In the genomic region with DNA sequence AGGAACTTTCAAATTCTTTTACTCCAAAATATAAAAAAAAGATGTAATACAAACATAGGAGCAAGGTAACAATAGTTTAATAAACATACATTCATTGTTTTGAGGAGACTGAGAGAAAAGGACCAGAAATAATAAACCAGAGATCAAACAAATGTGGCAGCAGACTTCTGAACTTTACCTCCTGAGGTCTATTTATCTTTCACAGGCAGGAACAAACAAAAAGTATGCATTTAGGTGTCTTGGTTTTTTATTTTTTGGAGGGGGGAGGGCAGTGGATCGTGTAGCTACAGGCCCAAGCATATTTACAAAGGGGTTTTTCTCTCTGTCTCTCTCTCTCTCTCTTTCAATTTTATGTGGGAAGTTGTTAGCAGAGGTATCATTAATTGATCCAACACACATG, we compare ENCODE assay signal across 1 cellular context.
A peak's percentile ranks its signal among the peaks of the same experiment; 100 is the strongest.
TF ChIP-seq lines count a peak whose summit lies in the region.

No MANE protein-coding gene starts in this region.

TF ChIP-seq in HepG2, 621 proteins besides CTCF, POLR2A, EP300 and RAD21 (continued from another document and continues in another):
- TF ChIP-seq, protein P1, sequence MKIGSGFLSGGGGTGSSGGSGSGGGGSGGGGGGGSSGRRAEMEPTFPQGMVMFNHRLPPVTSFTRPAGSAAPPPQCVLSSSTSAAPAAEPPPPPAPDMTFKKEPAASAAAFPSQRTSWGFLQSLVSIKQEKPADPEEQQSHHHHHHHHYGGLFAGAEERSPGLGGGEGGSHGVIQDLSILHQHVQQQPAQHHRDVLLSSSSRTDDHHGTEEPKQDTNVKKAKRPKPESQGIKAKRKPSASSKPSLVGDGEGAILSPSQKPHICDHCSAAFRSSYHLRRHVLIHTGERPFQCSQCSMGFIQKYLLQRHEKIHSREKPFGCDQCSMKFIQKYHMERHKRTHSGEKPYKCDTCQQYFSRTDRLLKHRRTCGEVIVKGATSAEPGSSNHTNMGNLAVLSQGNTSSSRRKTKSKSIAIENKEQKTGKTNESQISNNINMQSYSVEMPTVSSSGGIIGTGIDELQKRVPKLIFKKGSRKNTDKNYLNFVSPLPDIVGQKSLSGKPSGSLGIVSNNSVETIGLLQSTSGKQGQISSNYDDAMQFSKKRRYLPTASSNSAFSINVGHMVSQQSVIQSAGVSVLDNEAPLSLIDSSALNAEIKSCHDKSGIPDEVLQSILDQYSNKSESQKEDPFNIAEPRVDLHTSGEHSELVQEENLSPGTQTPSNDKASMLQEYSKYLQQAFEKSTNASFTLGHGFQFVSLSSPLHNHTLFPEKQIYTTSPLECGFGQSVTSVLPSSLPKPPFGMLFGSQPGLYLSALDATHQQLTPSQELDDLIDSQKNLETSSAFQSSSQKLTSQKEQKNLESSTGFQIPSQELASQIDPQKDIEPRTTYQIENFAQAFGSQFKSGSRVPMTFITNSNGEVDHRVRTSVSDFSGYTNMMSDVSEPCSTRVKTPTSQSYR (CRISPR knock-in tag; IDR thresholded peaks at IDR 0.05; ENCODE audit: borderline replicate concordance), result peak; percentile 88
- TF ChIP-seq THAP11 (CRISPR knock-in tag; IDR thresholded peaks at IDR 0.05), result peak; percentile 53; the same call in 1 of the 2 replicates
- no peak for TF ChIP-seq ZFP36L2 (CRISPR knock-in tag; IDR thresholded peaks at IDR 0.05)
- TF ChIP-seq, protein P2, sequence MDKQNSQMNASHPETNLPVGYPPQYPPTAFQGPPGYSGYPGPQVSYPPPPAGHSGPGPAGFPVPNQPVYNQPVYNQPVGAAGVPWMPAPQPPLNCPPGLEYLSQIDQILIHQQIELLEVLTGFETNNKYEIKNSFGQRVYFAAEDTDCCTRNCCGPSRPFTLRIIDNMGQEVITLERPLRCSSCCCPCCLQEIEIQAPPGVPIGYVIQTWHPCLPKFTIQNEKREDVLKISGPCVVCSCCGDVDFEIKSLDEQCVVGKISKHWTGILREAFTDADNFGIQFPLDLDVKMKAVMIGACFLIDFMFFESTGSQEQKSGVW (CRISPR knock-in tag; IDR thresholded peaks at IDR 0.05; ENCODE audit: borderline replicate concordance), result no peak
- TF ChIP-seq ZNF816 (CRISPR knock-in tag; IDR thresholded peaks at IDR 0.05; ENCODE audit: borderline replicate concordance), result no peak
- no peak for TF ChIP-seq ZNF547 (CRISPR knock-in tag; IDR thresholded peaks at IDR 0.05)
- TF ChIP-seq MAF1 (CRISPR knock-in tag; IDR thresholded peaks at IDR 0.05; ENCODE audit: borderline replicate concordance), result no peak
- TF ChIP-seq RBM39 (IDR thresholded peaks at IDR 0.05; ENCODE audit: low read depth, low read length, poor library complexity, severe bottlenecking), result no peak
- TF ChIP-seq PHB2 (IDR thresholded peaks at IDR 0.05; ENCODE audit: partially characterized antibody), result no peak
- no peak for TF ChIP-seq ZNF44 (CRISPR knock-in tag; IDR thresholded peaks at IDR 0.05)
- TF ChIP-seq ATAD3A (CRISPR knock-in tag; IDR thresholded peaks at IDR 0.05), result no peak
- TF ChIP-seq SIX4 (CRISPR knock-in tag; IDR thresholded peaks at IDR 0.05), result 0 out of 2 replicates have a peak, but pooled peaks have one; percentile 20
- TF ChIP-seq ARHGAP35 (CRISPR knock-in tag; IDR thresholded peaks at IDR 0.05; ENCODE audit: borderline replicate concordance), result no peak
- TF ChIP-seq ZBTB8A (CRISPR knock-in tag; IDR thresholded peaks at IDR 0.05; ENCODE audit: borderline replicate concordance, low read depth), result no peak
- TF ChIP-seq ZNF292 (CRISPR knock-in tag; IDR thresholded peaks at IDR 0.05; ENCODE audit: borderline replicate concordance, low read depth), result no peak
- no peak for TF ChIP-seq HNRNPH1 (optimal IDR thresholded peaks at IDR 0.05; ENCODE audit: low read depth, low read length)
- TF ChIP-seq ZNF260 (CRISPR knock-in tag; IDR thresholded peaks at IDR 0.05; ENCODE audit: borderline replicate concordance, low read depth), result no peak
- no peak for TF ChIP-seq ZNF34 (CRISPR knock-in tag; IDR thresholded peaks at IDR 0.05; ENCODE audit: borderline replicate concordance)
- no peak for TF ChIP-seq EHMT2 (IDR thresholded peaks at IDR 0.05; ENCODE audit: borderline replicate concordance, low read depth, low read length)
- TF ChIP-seq ZNF232 (CRISPR knock-in tag; IDR thresholded peaks at IDR 0.05; ENCODE audit: borderline replicate concordance), result no peak
- TF ChIP-seq ZFP37 (CRISPR knock-in tag; IDR thresholded peaks at IDR 0.05; ENCODE audit: borderline replicate concordance), result no peak
- TF ChIP-seq SOX13 (IDR thresholded peaks at IDR 0.05), result peak; percentile 82; the same call in 1 of the 2 replicates
- TF ChIP-seq SOX13 (CRISPR knock-in tag; conservative IDR thresholded peaks at IDR 0.05 in 1 of 2, IDR thresholded peaks at IDR 0.05 in 1 of 2), result peak in 1 of 2 experiments; percentile 98; a peak in 2 of 4 replicates
- TF ChIP-seq ZMYM3 (CRISPR knock-in tag; IDR thresholded peaks at IDR 0.05), result no peak
- no peak for TF ChIP-seq SIX1 (CRISPR knock-in tag; IDR thresholded peaks at IDR 0.05; ENCODE audit: borderline replicate concordance)
- TF ChIP-seq ZNF354B (CRISPR knock-in tag; IDR thresholded peaks at IDR 0.05), result no peak
- TF ChIP-seq ZNF563 (CRISPR knock-in tag; IDR thresholded peaks at IDR 0.05), result no peak
- TF ChIP-seq U2AF2 (IDR thresholded peaks at IDR 0.05; ENCODE audit: low read depth, low read length), result no peak
- TF ChIP-seq PRMT3 (CRISPR knock-in tag; IDR thresholded peaks at IDR 0.05; ENCODE audit: borderline replicate concordance, low read depth), result no peak
- no peak for TF ChIP-seq GATAD1 (CRISPR knock-in tag; IDR thresholded peaks at IDR 0.05)
- TF ChIP-seq, protein P3, sequence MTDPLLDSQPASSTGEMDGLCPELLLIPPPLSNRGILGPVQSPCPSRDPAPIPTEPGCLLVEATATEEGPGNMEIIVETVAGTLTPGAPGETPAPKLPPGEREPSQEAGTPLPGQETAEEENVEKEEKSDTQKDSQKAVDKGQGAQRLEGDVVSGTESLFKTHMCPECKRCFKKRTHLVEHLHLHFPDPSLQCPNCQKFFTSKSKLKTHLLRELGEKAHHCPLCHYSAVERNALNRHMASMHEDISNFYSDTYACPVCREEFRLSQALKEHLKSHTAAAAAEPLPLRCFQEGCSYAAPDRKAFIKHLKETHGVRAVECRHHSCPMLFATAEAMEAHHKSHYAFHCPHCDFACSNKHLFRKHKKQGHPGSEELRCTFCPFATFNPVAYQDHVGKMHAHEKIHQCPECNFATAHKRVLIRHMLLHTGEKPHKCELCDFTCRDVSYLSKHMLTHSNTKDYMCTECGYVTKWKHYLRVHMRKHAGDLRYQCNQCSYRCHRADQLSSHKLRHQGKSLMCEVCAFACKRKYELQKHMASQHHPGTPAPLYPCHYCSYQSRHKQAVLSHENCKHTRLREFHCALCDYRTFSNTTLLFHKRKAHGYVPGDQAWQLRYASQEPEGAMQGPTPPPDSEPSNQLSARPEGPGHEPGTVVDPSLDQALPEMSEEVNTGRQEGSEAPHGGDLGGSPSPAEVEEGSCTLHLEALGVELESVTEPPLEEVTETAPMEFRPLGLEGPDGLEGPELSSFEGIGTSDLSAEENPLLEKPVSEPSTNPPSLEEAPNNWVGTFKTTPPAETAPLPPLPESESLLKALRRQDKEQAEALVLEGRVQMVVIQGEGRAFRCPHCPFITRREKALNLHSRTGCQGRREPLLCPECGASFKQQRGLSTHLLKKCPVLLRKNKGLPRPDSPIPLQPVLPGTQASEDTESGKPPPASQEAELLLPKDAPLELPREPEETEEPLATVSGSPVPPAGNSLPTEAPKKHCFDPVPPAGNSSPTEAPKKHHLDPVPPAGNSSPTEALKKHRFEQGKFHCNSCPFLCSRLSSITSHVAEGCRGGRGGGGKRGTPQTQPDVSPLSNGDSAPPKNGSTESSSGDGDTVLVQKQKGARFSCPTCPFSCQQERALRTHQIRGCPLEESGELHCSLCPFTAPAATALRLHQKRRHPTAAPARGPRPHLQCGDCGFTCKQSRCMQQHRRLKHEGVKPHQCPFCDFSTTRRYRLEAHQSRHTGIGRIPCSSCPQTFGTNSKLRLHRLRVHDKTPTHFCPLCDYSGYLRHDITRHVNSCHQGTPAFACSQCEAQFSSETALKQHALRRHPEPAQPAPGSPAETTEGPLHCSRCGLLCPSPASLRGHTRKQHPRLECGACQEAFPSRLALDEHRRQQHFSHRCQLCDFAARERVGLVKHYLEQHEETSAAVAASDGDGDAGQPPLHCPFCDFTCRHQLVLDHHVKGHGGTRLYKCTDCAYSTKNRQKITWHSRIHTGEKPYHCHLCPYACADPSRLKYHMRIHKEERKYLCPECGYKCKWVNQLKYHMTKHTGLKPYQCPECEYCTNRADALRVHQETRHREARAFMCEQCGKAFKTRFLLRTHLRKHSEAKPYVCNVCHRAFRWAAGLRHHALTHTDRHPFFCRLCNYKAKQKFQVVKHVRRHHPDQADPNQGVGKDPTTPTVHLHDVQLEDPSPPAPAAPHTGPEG (CRISPR knock-in tag; IDR thresholded peaks at IDR 0.05), result no peak
- TF ChIP-seq DNMT3B (CRISPR knock-in tag; conservative IDR thresholded peaks at IDR 0.05), result 0 out of 2 replicates have a peak, but pooled peaks have one; percentile 27
- TF ChIP-seq, protein P4, sequence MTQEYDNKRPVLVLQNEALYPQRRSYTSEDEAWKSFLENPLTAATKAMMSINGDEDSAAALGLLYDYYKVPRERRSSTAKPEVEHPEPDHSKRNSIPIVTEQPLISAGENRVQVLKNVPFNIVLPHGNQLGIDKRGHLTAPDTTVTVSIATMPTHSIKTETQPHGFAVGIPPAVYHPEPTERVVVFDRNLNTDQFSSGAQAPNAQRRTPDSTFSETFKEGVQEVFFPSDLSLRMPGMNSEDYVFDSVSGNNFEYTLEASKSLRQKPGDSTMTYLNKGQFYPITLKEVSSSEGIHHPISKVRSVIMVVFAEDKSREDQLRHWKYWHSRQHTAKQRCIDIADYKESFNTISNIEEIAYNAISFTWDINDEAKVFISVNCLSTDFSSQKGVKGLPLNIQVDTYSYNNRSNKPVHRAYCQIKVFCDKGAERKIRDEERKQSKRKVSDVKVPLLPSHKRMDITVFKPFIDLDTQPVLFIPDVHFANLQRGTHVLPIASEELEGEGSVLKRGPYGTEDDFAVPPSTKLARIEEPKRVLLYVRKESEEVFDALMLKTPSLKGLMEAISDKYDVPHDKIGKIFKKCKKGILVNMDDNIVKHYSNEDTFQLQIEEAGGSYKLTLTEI (CRISPR knock-in tag; conservative IDR thresholded peaks at IDR 0.05), result no peak
- TF ChIP-seq ZBTB42 (CRISPR knock-in tag; IDR thresholded peaks at IDR 0.05), result no peak
- TF ChIP-seq GABPA (IDR thresholded peaks at IDR 0.05; ENCODE audit: low read depth, low read length), result no peak
- TF ChIP-seq GABPA (CRISPR knock-in tag; IDR thresholded peaks at IDR 0.05; ENCODE audit: low read depth), result peak; percentile 39
- peak; percentile 43; the same call in 1 of the 2 replicates for TF ChIP-seq KAT8 (CRISPR knock-in tag; IDR thresholded peaks at IDR 0.05)
- TF ChIP-seq SMAD3 (CRISPR knock-in tag; IDR thresholded peaks at IDR 0.05), result 0 out of 2 replicates have a peak, but pooled peaks have one; percentile 16
- TF ChIP-seq FLYWCH1 (CRISPR knock-in tag; IDR thresholded peaks at IDR 0.05), result no peak
- no peak for TF ChIP-seq ZNF329 (CRISPR knock-in tag; IDR thresholded peaks at IDR 0.05; ENCODE audit: low read depth)
- TF ChIP-seq MED8 (CRISPR knock-in tag; IDR thresholded peaks at IDR 0.05; ENCODE audit: insufficient replicate concordance), result no peak
- TF ChIP-seq HDAC1 (CRISPR knock-in tag; IDR thresholded peaks at IDR 0.05), result peak; percentile 49
- TF ChIP-seq, protein P5, sequence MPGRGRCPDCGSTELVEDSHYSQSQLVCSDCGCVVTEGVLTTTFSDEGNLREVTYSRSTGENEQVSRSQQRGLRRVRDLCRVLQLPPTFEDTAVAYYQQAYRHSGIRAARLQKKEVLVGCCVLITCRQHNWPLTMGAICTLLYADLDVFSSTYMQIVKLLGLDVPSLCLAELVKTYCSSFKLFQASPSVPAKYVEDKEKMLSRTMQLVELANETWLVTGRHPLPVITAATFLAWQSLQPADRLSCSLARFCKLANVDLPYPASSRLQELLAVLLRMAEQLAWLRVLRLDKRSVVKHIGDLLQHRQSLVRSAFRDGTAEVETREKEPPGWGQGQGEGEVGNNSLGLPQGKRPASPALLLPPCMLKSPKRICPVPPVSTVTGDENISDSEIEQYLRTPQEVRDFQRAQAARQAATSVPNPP (CRISPR knock-in tag; IDR thresholded peaks at IDR 0.05), result no peak
